Comparison of ENCODE assay signal across 15 cellular contexts in the genomic region with DNA sequence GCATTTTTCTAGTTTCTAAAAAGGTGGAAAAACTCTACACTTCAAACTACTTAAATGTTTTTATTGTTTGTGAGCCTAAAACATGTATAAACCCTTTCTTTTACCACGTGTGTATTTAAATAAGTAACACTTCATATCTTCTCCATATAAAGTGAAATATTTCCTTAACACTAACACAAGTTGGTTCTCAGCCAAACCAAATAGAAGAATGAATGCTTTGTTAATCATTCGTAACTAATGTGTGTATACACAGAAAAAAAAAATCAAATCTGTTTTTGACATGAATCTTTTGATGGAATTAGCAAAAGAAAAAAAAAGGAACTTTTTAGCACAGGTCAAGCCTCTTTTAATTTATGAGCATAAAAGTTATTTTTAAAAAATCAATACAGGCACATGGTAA.
A peak's percentile ranks its signal among the peaks of the same experiment; 100 is the strongest.
DNase-seq lines count a peak whose midpoint lies in the region; ATAC-seq, FAIRE-seq and TF ChIP-seq lines count a peak whose summit lies in the region.
"Had no signal": no experiment of that assay in that cellular context is flagged by ENCODE, and none has a peak within 500 bp of the region (broad histone marks: within the 10 kb centered on the region; RNA-seq: fewer than 3 reads in every experiment).

No MANE protein-coding gene starts in this region.

- no peak overlapping the region for H3K27ac ChIP-seq in left ventricle myocardium inferior (replicated peaks)
- no peak overlapping the region for H3K27ac ChIP-seq in heart left ventricle
- H3K27ac ChIP-seq: uterus had no signal

- intact Hi-C loops in left ventricle myocardium inferior (cut with micrococcal nuclease) (no loop called here), heart left ventricle (cut with DNase I) (no loop called here)

- TF ChIP-seq POLR2A in heart left ventricle (IDR thresholded peaks at IDR 0.05) = no peak

- no peaks in the 10 kb centered on the region for H3K9me3 ChIP-seq in adipocyte (ENCODE audit: control insufficient read depth, low read length)
- H3K9me3 ChIP-seq in left ventricle myocardium inferior (replicated peaks) = no peaks in the 10 kb centered on the region
- no peaks in the 10 kb centered on the region for H3K9me3 ChIP-seq in heart left ventricle
- H3K9me3 ChIP-seq: MG63, uterus had no signal

- ATAC-seq in heart left ventricle = no peak
- ATAC-seq: GM12878; natural killer cell treated with Interleukin-12 subunit alpha and Interleukin-12 subunit beta and Interleukin-15 and Interleukin-18, amount 100 ng/mL, for 72 hours had no signal

- no peak overlapping the region for H3K4me3 ChIP-seq in adipocyte (ENCODE audit: low read length)
- no peak overlapping the region for H3K4me3 ChIP-seq in left ventricle myocardium inferior
- no peak overlapping the region for H3K4me3 ChIP-seq in heart left ventricle
- H3K4me3 ChIP-seq: GM12878, MG63, smooth muscle cell, uterus had no signal

- no peak overlapping the region for H3K9ac ChIP-seq in adipocyte (ENCODE audit: low read length)

- H3K4me1 ChIP-seq in adipocyte (ENCODE audit: control insufficient read depth, insufficient read depth, low read length) (peaks cover 45% of the 10 kb centered on the region), left ventricle myocardium inferior (peaks cover 27% of the 10 kb centered on the region), heart left ventricle (peaks cover 0 to 28% (median 6%) of the 10 kb centered on the region in 12 donors)

- peaks cover 11% of the 10 kb centered on the region for H3K36me3 ChIP-seq in adipocyte (ENCODE audit: control insufficient read depth, insufficient read depth, low read length, severe bottlenecking)
- H3K36me3 ChIP-seq in left ventricle myocardium inferior = no peaks in the 10 kb centered on the region
- no peaks in the 10 kb centered on the region for H3K36me3 ChIP-seq in heart left ventricle
- H3K36me3 ChIP-seq: MG63, uterus had no signal

- DNase-seq in COLO829 (ENCODE audit: low spot score) (peak; percentile 51), NCI-H1105 (lab: John Stamatoyannopoulos, UW) (peak; percentile 8), adipocyte (ENCODE audit: low read depth) (peak; percentile 51), amniotic stem cell (lab: John Stamatoyannopoulos, UW) (no peak), left ventricle myocardium inferior (no peak), mucosa of gallbladder (ENCODE audit: low spot score) (no peak), heart left ventricle (no peak)
- DNase-seq: CD4-positive, alpha-beta T cell; HFFc6; MG63; uterus had no signal

- no peaks in the 10 kb centered on the region for H3K27me3 ChIP-seq in adipocyte (replicated peaks; ENCODE audit: control insufficient read depth, insufficient read depth, low read length)
- no peaks in the 10 kb centered on the region for H3K27me3 ChIP-seq in left ventricle myocardium inferior (ENCODE audit: low read depth)
- no peaks in the 10 kb centered on the region for H3K27me3 ChIP-seq in heart left ventricle
- H3K27me3 ChIP-seq: MG63, uterus had no signal

- peak; percentile 99 for FAIRE-seq in islet of Langerhans (lab: Jason Lieb, UNC)
- FAIRE-seq: GM12878 had no signal

- TF ChIP-seq CTCF in left ventricle myocardium inferior (IDR thresholded peaks at IDR 0.05; ENCODE audit: borderline replicate concordance) (no peak), heart left ventricle (IDR thresholded peaks at IDR 0.05) (no peak)

- 41 to 53% (median 43%) methylated on average over 2 of the region's 2 CpGs for WGBS in heart left ventricle, 4 donors

Comparison
In these comparisons a context has a peak if more than half of its experiments do, and no peak if none do; other contexts are left out.
1. DNase-seq: peak in COLO829 (single experiment), NCI-H1105 (single experiment) and adipocyte (single experiment); none in amniotic stem cell (single experiment), left ventricle myocardium inferior (single experiment), mucosa of gallbladder (single experiment) and heart left ventricle (0 of 5).